In the genomic region with DNA sequence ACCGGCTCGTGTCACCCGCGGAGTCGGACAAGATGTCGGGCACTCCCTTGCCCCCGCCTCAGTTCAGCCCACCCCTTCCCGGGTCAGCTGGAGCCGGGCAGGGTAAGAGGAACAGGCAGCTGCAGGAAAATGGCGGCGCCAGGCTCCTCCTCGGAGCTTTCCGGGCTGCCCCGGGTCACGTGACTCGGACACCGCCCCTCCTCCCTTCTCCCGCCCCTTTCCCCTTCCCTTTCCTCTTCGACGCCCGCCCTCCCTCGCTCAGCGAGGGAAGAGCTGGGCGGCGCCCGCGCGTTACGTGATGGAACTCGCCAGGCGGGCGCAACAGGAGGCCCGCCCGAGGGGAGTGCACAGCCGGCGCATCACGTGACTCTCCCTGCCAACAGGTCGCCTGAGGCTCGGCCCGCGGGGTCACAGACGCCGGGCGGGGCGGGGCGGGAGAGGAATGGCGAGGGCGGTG, we compare ENCODE assay signal across 8 cellular contexts. TPM values are rescaled to one million over a fixed set of nuclear protein-coding genes. Genes with fewer than 3 reads are reported as not detected.
DNase-seq lines count a peak whose midpoint lies in the region; ATAC-seq and TF ChIP-seq lines count a peak whose summit lies in the region.

Gene PICALM, minus strand, starts transcription at position 134 of the 457 bp plus-strand sequence. CDS start 304 bp downstream, outside the sequence.

- peaks cover 9% of the 10 kb centered on the region for H3K36me3 Mint-ChIP-seq in chondrocyte (ENCODE audit: low read depth)

- DNase-seq in AML-193 (lab: John Stamatoyannopoulos, UW) (peak; percentile 97 to 98), NCI-H510A treated with DMSO at 0.1 percent for 48 hours (lab: John Stamatoyannopoulos, UW) (peak; percentile 96), chondrocyte (ENCODE audit: low spot score) (peak; percentile 99), kidney epithelial cell (ENCODE audit: low read depth) (peak; percentile 93)
- peak; percentile 93 to 97 for DNase-seq in activated CD4-positive, alpha-beta T cell treated with anti-CD3 and anti-CD28 coated beads for 24 hours (ENCODE audit: low read depth in 2 of 2)
- peak; percentile 95 to 98 for DNase-seq in stimulated activated CD4-positive, alpha-beta T cell treated with anti-CD3 and anti-CD28 coated beads, Interleukin-15, amount 100 ng/mL, for 48 hours (ENCODE audit: low read depth in 2 of 2)

- peak; percentile 84 for ATAC-seq in HG03439 (IDR thresholded peaks at IDR 0.05; ENCODE audit: unreplicated experiment)

- no peaks in the 10 kb centered on the region for H3K27me3 Mint-ChIP-seq in chondrocyte (ENCODE audit: low read depth)

- H3K4me3 Mint-ChIP-seq in chondrocyte (ENCODE audit: unreplicated experiment): peak within 1 kb of the TSS; percentile 100

- H3K4me1 Mint-ChIP-seq in chondrocyte (ENCODE audit: low read depth): peaks cover 46% of the 10 kb centered on the region

- H3K4me3 ChIP-seq in kidney epithelial cell (ENCODE audit: low read depth, low read length): peak within 1 kb of the TSS; percentile 77

- no peaks in the 10 kb centered on the region for H3K36me3 ChIP-seq in kidney epithelial cell (ENCODE audit: control insufficient read depth, insufficient read depth, low read length)

- no peaks in the 10 kb centered on the region for H3K9me3 Mint-ChIP-seq in chondrocyte (ENCODE audit: low read depth)

- TF ChIP-seq CTCF in chondrocyte (IDR thresholded peaks at IDR 0.05) (no peak), kidney epithelial cell (IDR thresholded peaks at IDR 0.05; ENCODE audit: insufficient read depth, low read length, poor library complexity, severe bottlenecking) (no peak)

- no peaks in the 10 kb centered on the region for H3K27me3 ChIP-seq in kidney epithelial cell (ENCODE audit: control insufficient read depth, insufficient read depth, low read length)

- peak within 1 kb of the TSS; percentile 100 for H3K27ac Mint-ChIP-seq in chondrocyte (ENCODE audit: unreplicated experiment)

- peak; percentile 63 for TF ChIP-seq POLR2A in GM19193 (IDR thresholded peaks at IDR 0.05; ENCODE audit: extremely low read depth, insufficient read depth, insufficient read length)

RNA-seq across cellular contexts. Expression of gene PICALM, which starts in this region (rescaled TPM):
- 319 to 358 TPM (median 328 TPM) in 3 replicates for total RNA-seq in chondrocyte
- 291 and 294 TPM in 2 replicates for total RNA-seq in kidney epithelial cell

Comparison
In these comparisons a context has a peak if more than half of its experiments do, and no peak if none do; other contexts are left out.
1. Peak in every context shown above with its lines: DNase-seq, ATAC-seq and H3K4me3 ChIP-seq.